In genomic region chr3:45665101-45665572, GRCh38 we compare ENCODE assay signal across 1 cellular context.
TF ChIP-seq lines count a peak whose summit lies in the region.

No MANE protein-coding gene starts in this region.

TF ChIP-seq in K562, 482 proteins besides CTCF, POLR2A, EP300 and RAD21 (continued from another document and continues in another):
- TF ChIP-seq CREB1 (IDR thresholded peaks at IDR 0.05) (no peak), CREB1 (CRISPR knock-in tag; IDR thresholded peaks at IDR 0.05) (no peak), FOXO4 (CRISPR knock-in tag; IDR thresholded peaks at IDR 0.05) (no peak), THAP7 (CRISPR knock-in tag; IDR thresholded peaks at IDR 0.05) (no peak), HNRNPK (IDR thresholded peaks at IDR 0.05; ENCODE audit: low read depth, low read length, poor library complexity, severe bottlenecking) (no peak), ZNF217 (CRISPR knock-in tag; IDR thresholded peaks at IDR 0.05) (no peak), LEF1 (IDR thresholded peaks at IDR 0.05) (peak; percentile 29; the same call in 1 of the 2 replicates), CHD2 (IDR thresholded peaks at IDR 0.05; ENCODE audit: low read depth, low read length) (no peak), STAT5A (IDR thresholded peaks at IDR 0.05; ENCODE audit: borderline replicate concordance, low read length) (no peak), HOXB6 (CRISPR knock-in tag; IDR thresholded peaks at IDR 0.05; ENCODE audit: borderline replicate concordance) (no peak), PHF21A (IDR thresholded peaks at IDR 0.05; ENCODE audit: borderline replicate concordance, low read depth) (no peak), MEF2D (tag; conservative IDR thresholded peaks at IDR 0.05; ENCODE audit: low read depth) (no peak), NEUROD1 (IDR thresholded peaks at IDR 0.05; ENCODE audit: borderline replicate concordance, low read depth, low read length, partially characterized antibody) (peak; percentile 59), CEBPG (CRISPR knock-in tag; IDR thresholded peaks at IDR 0.05) (no peak), CEBPG (tag; conservative IDR thresholded peaks at IDR 0.05 in 1 of 2, IDR thresholded peaks at IDR 0.05 in 1 of 2) (no peak), C11orf30 (IDR thresholded peaks at IDR 0.05; ENCODE audit: low read depth) (peak; percentile 39; the same call in 1 of the 2 replicates), TEAD1 (CRISPR knock-in tag; IDR thresholded peaks at IDR 0.05) (0 out of 4 replicates have a peak, but pooled peaks of 1 of the 2 experiments have one; percentile 40), HEY1 (CRISPR knock-in tag; IDR thresholded peaks at IDR 0.05; ENCODE audit: borderline replicate concordance) (no peak), SNIP1 (IDR thresholded peaks at IDR 0.05; ENCODE audit: low read depth) (no peak), RAD51 (IDR thresholded peaks at IDR 0.05; ENCODE audit: borderline replicate concordance, low read depth) (no peak; the same call in 1 of the 2 replicates), FOS (IDR thresholded peaks at IDR 0.05; ENCODE audit: extremely low read depth, insufficient read length) (no peak), IRF9 (tag; IDR thresholded peaks at IDR 0.05) (no peak), FIP1L1 (IDR thresholded peaks at IDR 0.05; ENCODE audit: low read depth, low read length, poor library complexity, severe bottlenecking) (no peak), ZSCAN29 (IDR thresholded peaks at IDR 0.05) (no peak), ZNF707 (CRISPR knock-in tag; conservative IDR thresholded peaks at IDR 0.05) (no peak), KLF1 (tag; IDR thresholded peaks at IDR 0.05) (no peak), CREM (IDR thresholded peaks at IDR 0.05; ENCODE audit: low read depth) (peak; percentile 67), HNRNPL (IDR thresholded peaks at IDR 0.05; ENCODE audit: low read depth, low read length) (no peak), ZBTB2 (IDR thresholded peaks at IDR 0.05) (no peak), ETS1 (conservative IDR thresholded peaks at IDR 0.05; ENCODE audit: control insufficient read depth, low read depth, low read length) (no peak), LCOR (CRISPR knock-in tag; IDR thresholded peaks at IDR 0.05) (no peak), WHSC1 (IDR thresholded peaks at IDR 0.05; ENCODE audit: low read length) (no peak), ZNF324 (CRISPR knock-in tag; IDR thresholded peaks at IDR 0.05) (no peak), SLC30A9 (CRISPR knock-in tag; IDR thresholded peaks at IDR 0.05) (no peak), POLR3G (IDR thresholded peaks at IDR 0.05; ENCODE audit: extremely low read depth, insufficient read length, insufficient replicate concordance) (no peak), NCOA4 (IDR thresholded peaks at IDR 0.05; ENCODE audit: partially characterized antibody) (no peak), MTF1 (CRISPR knock-in tag; IDR thresholded peaks at IDR 0.05; ENCODE audit: borderline replicate concordance) (no peak), ZNF830 (CRISPR knock-in tag; IDR thresholded peaks at IDR 0.05) (no peak), PHF20 (IDR thresholded peaks at IDR 0.05; ENCODE audit: partially characterized antibody) (no peak), ZNF354B (CRISPR knock-in tag; IDR thresholded peaks at IDR 0.05) (no peak), MAFK (IDR thresholded peaks at IDR 0.05; ENCODE audit: low read length) (0 out of 2 replicates have a peak, but pooled peaks have one; percentile 21), ARID1B (IDR thresholded peaks at IDR 0.05) (peak; percentile 36; the same call in 1 of the 2 replicates), TEAD2 (tag; IDR thresholded peaks at IDR 0.05) (no peak)
- TF ChIP-seq, protein P1, sequence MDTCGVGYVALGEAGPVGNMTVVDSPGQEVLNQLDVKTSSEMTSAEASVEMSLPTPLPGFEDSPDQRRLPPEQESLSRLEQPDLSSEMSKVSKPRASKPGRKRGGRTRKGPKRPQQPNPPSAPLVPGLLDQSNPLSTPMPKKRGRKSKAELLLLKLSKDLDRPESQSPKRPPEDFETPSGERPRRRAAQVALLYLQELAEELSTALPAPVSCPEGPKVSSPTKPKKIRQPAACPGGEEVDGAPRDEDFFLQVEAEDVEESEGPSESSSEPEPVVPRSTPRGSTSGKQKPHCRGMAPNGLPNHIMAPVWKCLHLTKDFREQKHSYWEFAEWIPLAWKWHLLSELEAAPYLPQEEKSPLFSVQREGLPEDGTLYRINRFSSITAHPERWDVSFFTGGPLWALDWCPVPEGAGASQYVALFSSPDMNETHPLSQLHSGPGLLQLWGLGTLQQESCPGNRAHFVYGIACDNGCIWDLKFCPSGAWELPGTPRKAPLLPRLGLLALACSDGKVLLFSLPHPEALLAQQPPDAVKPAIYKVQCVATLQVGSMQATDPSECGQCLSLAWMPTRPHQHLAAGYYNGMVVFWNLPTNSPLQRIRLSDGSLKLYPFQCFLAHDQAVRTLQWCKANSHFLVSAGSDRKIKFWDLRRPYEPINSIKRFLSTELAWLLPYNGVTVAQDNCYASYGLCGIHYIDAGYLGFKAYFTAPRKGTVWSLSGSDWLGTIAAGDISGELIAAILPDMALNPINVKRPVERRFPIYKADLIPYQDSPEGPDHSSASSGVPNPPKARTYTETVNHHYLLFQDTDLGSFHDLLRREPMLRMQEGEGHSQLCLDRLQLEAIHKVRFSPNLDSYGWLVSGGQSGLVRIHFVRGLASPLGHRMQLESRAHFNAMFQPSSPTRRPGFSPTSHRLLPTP (IDR thresholded peaks at IDR 0.05; ENCODE audit: borderline replicate concordance, extremely low read depth, insufficient read length): peak; percentile 95
- TF ChIP-seq, protein P2, sequence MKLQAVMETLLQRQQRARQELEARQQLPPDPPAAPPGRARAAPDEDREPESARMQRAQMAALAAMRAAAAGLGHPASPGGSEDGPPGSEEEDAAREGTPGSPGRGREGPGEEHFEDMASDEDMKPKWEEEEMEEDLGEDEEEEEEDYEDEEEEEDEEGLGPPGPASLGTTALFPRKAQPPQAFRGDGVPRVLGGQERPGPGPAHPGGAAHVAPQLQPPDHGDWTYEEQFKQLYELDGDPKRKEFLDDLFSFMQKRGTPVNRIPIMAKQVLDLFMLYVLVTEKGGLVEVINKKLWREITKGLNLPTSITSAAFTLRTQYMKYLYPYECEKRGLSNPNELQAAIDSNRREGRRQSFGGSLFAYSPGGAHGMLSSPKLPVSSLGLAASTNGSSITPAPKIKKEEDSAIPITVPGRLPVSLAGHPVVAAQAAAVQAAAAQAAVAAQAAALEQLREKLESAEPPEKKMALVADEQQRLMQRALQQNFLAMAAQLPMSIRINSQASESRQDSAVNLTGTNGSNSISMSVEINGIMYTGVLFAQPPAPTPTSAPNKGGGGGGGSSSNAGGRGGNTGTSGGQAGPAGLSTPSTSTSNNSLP (IDR thresholded peaks at IDR 0.05; ENCODE audit: borderline replicate concordance, low read depth, low read length): no peak
- TF ChIP-seq, protein P3, sequence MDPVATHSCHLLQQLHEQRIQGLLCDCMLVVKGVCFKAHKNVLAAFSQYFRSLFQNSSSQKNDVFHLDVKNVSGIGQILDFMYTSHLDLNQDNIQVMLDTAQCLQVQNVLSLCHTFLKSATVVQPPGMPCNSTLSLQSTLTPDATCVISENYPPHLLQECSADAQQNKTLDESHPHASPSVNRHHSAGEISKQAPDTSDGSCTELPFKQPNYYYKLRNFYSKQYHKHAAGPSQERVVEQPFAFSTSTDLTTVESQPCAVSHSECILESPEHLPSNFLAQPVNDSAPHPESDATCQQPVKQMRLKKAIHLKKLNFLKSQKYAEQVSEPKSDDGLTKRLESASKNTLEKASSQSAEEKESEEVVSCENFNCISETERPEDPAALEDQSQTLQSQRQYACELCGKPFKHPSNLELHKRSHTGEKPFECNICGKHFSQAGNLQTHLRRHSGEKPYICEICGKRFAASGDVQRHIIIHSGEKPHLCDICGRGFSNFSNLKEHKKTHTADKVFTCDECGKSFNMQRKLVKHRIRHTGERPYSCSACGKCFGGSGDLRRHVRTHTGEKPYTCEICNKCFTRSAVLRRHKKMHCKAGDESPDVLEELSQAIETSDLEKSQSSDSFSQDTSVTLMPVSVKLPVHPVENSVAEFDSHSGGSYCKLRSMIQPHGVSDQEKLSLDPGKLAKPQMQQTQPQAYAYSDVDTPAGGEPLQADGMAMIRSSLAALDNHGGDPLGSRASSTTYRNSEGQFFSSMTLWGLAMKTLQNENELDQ (CRISPR knock-in tag; IDR thresholded peaks at IDR 0.05; ENCODE audit: borderline replicate concordance): no peak
- TF ChIP-seq, protein P4, sequence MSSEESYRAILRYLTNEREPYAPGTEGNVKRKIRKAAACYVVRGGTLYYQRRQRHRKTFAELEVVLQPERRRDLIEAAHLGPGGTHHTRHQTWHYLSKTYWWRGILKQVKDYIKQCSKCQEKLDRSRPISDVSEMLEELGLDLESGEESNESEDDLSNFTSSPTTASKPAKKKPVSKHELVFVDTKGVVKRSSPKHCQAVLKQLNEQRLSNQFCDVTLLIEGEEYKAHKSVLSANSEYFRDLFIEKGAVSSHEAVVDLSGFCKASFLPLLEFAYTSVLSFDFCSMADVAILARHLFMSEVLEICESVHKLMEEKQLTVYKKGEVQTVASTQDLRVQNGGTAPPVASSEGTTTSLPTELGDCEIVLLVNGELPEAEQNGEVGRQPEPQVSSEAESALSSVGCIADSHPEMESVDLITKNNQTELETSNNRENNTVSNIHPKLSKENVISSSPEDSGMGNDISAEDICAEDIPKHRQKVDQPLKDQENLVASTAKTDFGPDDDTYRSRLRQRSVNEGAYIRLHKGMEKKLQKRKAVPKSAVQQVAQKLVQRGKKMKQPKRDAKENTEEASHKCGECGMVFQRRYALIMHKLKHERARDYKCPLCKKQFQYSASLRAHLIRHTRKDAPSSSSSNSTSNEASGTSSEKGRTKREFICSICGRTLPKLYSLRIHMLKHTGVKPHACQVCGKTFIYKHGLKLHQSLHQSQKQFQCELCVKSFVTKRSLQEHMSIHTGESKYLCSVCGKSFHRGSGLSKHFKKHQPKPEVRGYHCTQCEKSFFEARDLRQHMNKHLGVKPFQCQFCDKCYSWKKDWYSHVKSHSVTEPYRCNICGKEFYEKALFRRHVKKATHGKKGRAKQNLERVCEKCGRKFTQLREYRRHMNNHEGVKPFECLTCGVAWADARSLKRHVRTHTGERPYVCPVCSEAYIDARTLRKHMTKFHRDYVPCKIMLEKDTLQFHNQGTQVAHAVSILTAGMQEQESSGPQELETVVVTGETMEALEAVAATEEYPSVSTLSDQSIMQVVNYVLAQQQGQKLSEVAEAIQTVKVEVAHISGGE (CRISPR knock-in tag; IDR thresholded peaks at IDR 0.05): no peak
- TF ChIP-seq, protein P5, sequence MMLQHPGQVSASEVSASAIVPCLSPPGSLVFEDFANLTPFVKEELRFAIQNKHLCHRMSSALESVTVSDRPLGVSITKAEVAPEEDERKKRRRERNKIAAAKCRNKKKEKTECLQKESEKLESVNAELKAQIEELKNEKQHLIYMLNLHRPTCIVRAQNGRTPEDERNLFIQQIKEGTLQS (IDR thresholded peaks at IDR 0.05): no peak
- TF ChIP-seq, protein P5 (CRISPR knock-in tag; conservative IDR thresholded peaks at IDR 0.05): no peak
- TF ChIP-seq, protein P6, sequence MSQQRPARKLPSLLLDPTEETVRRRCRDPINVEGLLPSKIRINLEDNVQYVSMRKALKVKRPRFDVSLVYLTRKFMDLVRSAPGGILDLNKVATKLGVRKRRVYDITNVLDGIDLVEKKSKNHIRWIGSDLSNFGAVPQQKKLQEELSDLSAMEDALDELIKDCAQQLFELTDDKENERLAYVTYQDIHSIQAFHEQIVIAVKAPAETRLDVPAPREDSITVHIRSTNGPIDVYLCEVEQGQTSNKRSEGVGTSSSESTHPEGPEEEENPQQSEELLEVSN (IDR thresholded peaks at IDR 0.05; ENCODE audit: borderline replicate concordance in 1 of 2, extremely low read depth in 1 of 2, insufficient read depth in 1 of 2, insufficient read length in 1 of 2, low read depth in 1 of 2, low read length in 1 of 2, poor library complexity in 1 of 2, severe bottlenecking in 1 of 2): no peak
